ENCODE assay signal across 8 cellular contexts in genomic region chr1:18234790-18235242, GRCh38.
DNase-seq lines count a peak whose midpoint lies in the region; ATAC-seq and TF ChIP-seq lines count a peak whose summit lies in the region.

No MANE protein-coding gene starts in this region.

- H3K27ac ChIP-seq in A673 (ENCODE audit: low read depth, low read length, poor library complexity, severe bottlenecking): no peak overlapping the region
- H3K27ac ChIP-seq in WERI-Rb-1: no peak overlapping the region

- POLR2A ChIA-PET in A673 (lab: Charles Lee; ENCODE audit: low non-redundant PET): interaction anchor here (0.7 kb wide), 1 partner anchor 14 kb away, joined by 3 read pairs; no protein-coding TSS in a partner anchor

- peak; percentile 85 for TF ChIP-seq CTCF in A673 (conservative IDR thresholded peaks at IDR 0.05; ENCODE audit: low read depth, low read length)
- peak; percentile 80 for TF ChIP-seq CTCF in WERI-Rb-1 (IDR thresholded peaks at IDR 0.05; ENCODE audit: low read depth, low read length)

- H3K27me3 ChIP-seq in A673 (replicated peaks; ENCODE audit: insufficient read depth, low read depth, low read length, poor library complexity): no peaks in the 10 kb centered on the region
- no peaks in the 10 kb centered on the region for H3K27me3 ChIP-seq in WERI-Rb-1 (ENCODE audit: insufficient read depth, low read depth, severe bottlenecking)

- no TSS peak for BruUV-seq in A673 (replicated peaks; lab: Mats Ljungman, UMichigan)

- intact Hi-C loops in A673 (cut with micrococcal nuclease; ENCODE audit: unreplicated experiment): no loop called here

- DNase-seq in A673 (ENCODE audit: low spot score): peak; percentile 84
- peak; percentile 54 for DNase-seq in ELR (ENCODE audit: low read depth)
- DNase-seq in NCI-H1694 (lab: John Stamatoyannopoulos, UW): peak; percentile 74
- DNase-seq in WERI-Rb-1: peak; percentile 76
- DNase-seq in hepatic stellate cell (ENCODE audit: low spot score): peak; percentile 34
- DNase-seq in stromal cell of bone marrow (ENCODE audit: low read depth): peak; percentile 20

- no peak for ATAC-seq in HG02798 (IDR thresholded peaks at IDR 0.05; ENCODE audit: poor library complexity, unreplicated experiment)
- no peak for ATAC-seq in GM19351 (IDR thresholded peaks at IDR 0.05; ENCODE audit: unreplicated experiment)

- no peaks in the 10 kb centered on the region for H3K4me1 ChIP-seq in A673 (ENCODE audit: insufficient read depth, low read length, poor library complexity, severe bottlenecking)

- H3K9me3 ChIP-seq in A673 (ENCODE audit: low read depth, low read length, poor library complexity, severe bottlenecking): peaks cover 7% of the 10 kb centered on the region
- peaks cover 6% of the 10 kb centered on the region for H3K9me3 ChIP-seq in WERI-Rb-1 (ENCODE audit: severe bottlenecking)

- H3K4me3 ChIP-seq in A673 (ENCODE audit: low read depth, low read length, poor library complexity, severe bottlenecking): no peak overlapping the region
- H3K4me3 ChIP-seq in WERI-Rb-1 (ENCODE audit: low read depth, low read length): no peak overlapping the region

- H3K36me3 ChIP-seq in A673 (ENCODE audit: insufficient read depth, low read length, poor library complexity, severe bottlenecking) (no peaks in the 10 kb centered on the region), WERI-Rb-1 (peaks cover 5% of the 10 kb centered on the region)

- CTCF ChIA-PET in A673 (lab: Charles Lee): interaction anchor here (0.6 to 1.1 kb wide), 8 partner anchors 11 to 443 kb away, joined by 3 to 19 read pairs (median 4); no protein-coding TSS in a partner anchor

Comparison
In these comparisons a context has a peak if more than half of its experiments do, and no peak if none do; other contexts are left out.
1. DNase-seq: peak in every context shown above with its lines; median percentile 84 in A673; 76 in WERI-Rb-1; 74 in NCI-H1694; 54 in ELR; 34 in hepatic stellate cell; 20 in stromal cell of bone marrow.